Comparison of ENCODE assay signal across 8 cellular contexts in genomic region chr22:40156001-40156516, GRCh38. TPM values are rescaled to one million over a fixed set of nuclear protein-coding genes. Genes with fewer than 3 reads are reported as not detected.
A peak's percentile ranks its signal among the peaks of the same experiment; 100 is the strongest.
DNase-seq lines count a peak whose midpoint lies in the region; ATAC-seq, FAIRE-seq and TF ChIP-seq lines count a peak whose summit lies in the region.

No MANE protein-coding gene starts in this region.

- intact Hi-C loops in OCI-LY7 (cut with micrococcal nuclease; ENCODE audit: unreplicated experiment) = no loop called here
- intact Hi-C loops in endothelial cell of umbilical vein (cut with micrococcal nuclease) = no loop called here

- H3K9ac ChIP-seq in endothelial cell of umbilical vein (replicated peaks; ENCODE audit: extremely low read depth, insufficient read depth, low read length) = no peak overlapping the region

- H3K9me1 ChIP-seq in endothelial cell of umbilical vein (replicated peaks; ENCODE audit: control insufficient read depth, extremely low read depth, insufficient read depth, low read length) = no peaks in the 10 kb centered on the region

- BruUV-seq in OCI-LY7 (replicated peaks; lab: Mats Ljungman, UMichigan) (no TSS peak), endothelial cell of umbilical vein (replicated peaks; lab: Mats Ljungman, UMichigan) (no TSS peak)

- no peak overlapping the region for H3K27ac ChIP-seq in OCI-LY7 (ENCODE audit: low read depth, low read length, poor library complexity, severe bottlenecking)
- no peak overlapping the region for H3K27ac ChIP-seq in endothelial cell of umbilical vein (ENCODE audit: insufficient read depth, low read depth, low read length)

- DNase-seq in AG09309 (ENCODE audit: low read depth) (no peak), HK-2 (ENCODE audit: unreplicated experiment) (peak; percentile 5), OCI-LY7 (ENCODE audit: low spot score) (no peak), endothelial cell of umbilical vein (ENCODE audit: low read depth, low spot score) (peak; percentile 33), omental fat pad (ENCODE audit: low spot score) (no peak), cortex of kidney (lab: John Stamatoyannopoulos, UW) (no peak)

- TF ChIP-seq POLR2A in endothelial cell of umbilical vein (IDR thresholded peaks at IDR 0.05; ENCODE audit: low read depth, low read length) = no peak

- ATAC-seq in omental fat pad (ENCODE audit: low FRiP score) = peak; percentile 57
- ATAC-seq in GM19397 (IDR thresholded peaks at IDR 0.05; ENCODE audit: unreplicated experiment) = no peak
- ATAC-seq in GM21717 (IDR thresholded peaks at IDR 0.05; ENCODE audit: unreplicated experiment) = no peak

- no peaks in the 10 kb centered on the region for H3K27me3 ChIP-seq in endothelial cell of umbilical vein (ENCODE audit: control insufficient read depth in 2 of 2, insufficient read depth in 2 of 2, low read length in 2 of 2)

- no peak overlapping the region for H2AFZ ChIP-seq in OCI-LY7 (ENCODE audit: low read length)
- no peak overlapping the region for H2AFZ ChIP-seq in endothelial cell of umbilical vein (ENCODE audit: low read depth, low read length)

- dilution Hi-C loops in endothelial cell of umbilical vein (cut with MboI; ENCODE audit: extremely low pct_ligation_motif_present, low sequenced_read_pairs) = no loop called here

- H3K9me2 ChIP-seq in OCI-LY7 (ENCODE audit: insufficient read depth, low read length) = no peaks in the 10 kb centered on the region

- H3K4me2 ChIP-seq in OCI-LY7 (ENCODE audit: low read length) (no peak overlapping the region), endothelial cell of umbilical vein (ENCODE audit: insufficient read depth, low read length) (no peak overlapping the region)

- H4K20me1 ChIP-seq in OCI-LY7 (ENCODE audit: insufficient read depth, low read length) = no peaks in the 10 kb centered on the region
- no peaks in the 10 kb centered on the region for H4K20me1 ChIP-seq in endothelial cell of umbilical vein (replicated peaks; ENCODE audit: control insufficient read depth, extremely low read depth, insufficient read depth, low read length)

- TF ChIP-seq CTCF in AG09309 (IDR thresholded peaks at IDR 0.05; ENCODE audit: control insufficient read depth, insufficient read depth, low read depth, low read length, missing control alignments) (peak; percentile 28), OCI-LY7 (conservative IDR thresholded peaks at IDR 0.05; ENCODE audit: low read length) (0 out of 2 replicates have a peak, but pooled peaks have one; percentile 37), endothelial cell of umbilical vein (IDR thresholded peaks at IDR 0.05; ENCODE audit: extremely low read depth in 1 of 2, insufficient read depth in 1 of 2, low read depth in 1 of 2, low read length in 2 of 2) (no peak), omental fat pad (IDR thresholded peaks at IDR 0.05) (no peak)

- no peaks in the 10 kb centered on the region for H3K79me2 ChIP-seq in OCI-LY7 (ENCODE audit: insufficient read depth, low read depth, low read length)
- no peaks in the 10 kb centered on the region for H3K79me2 ChIP-seq in endothelial cell of umbilical vein (ENCODE audit: control insufficient read depth, insufficient read depth, low read length)

- FAIRE-seq in endothelial cell of umbilical vein (lab: Jason Lieb, UNC) = no peak

- H3K4me3 ChIP-seq in AG09309 (ENCODE audit: control insufficient read depth, low read depth, low read length) = no peak overlapping the region
- no peak overlapping the region for H3K4me3 ChIP-seq in OCI-LY7 (ENCODE audit: low read depth, low read length, poor library complexity, severe bottlenecking)
- no peak overlapping the region for H3K4me3 ChIP-seq in endothelial cell of umbilical vein (replicated peaks in 1 of 3; ENCODE audit: insufficient read depth in 1 of 3, low read depth in 1 of 3, low read length in 3 of 3)

- H3K36me3 ChIP-seq in OCI-LY7 (ENCODE audit: insufficient read depth, low read length) = no peaks in the 10 kb centered on the region
- no peaks in the 10 kb centered on the region for H3K36me3 ChIP-seq in endothelial cell of umbilical vein (ENCODE audit: control insufficient read depth in 2 of 2, extremely low read depth in 1 of 2, insufficient read depth in 2 of 2, low read length in 2 of 2)

- POLR2A ChIA-PET in OCI-LY7 (lab: Charles Lee) = no interaction called here
- POLR2A ChIA-PET in endothelial cell of umbilical vein (lab: Charles Lee) = no interaction called here

- H3K4me1 ChIP-seq in OCI-LY7 (ENCODE audit: insufficient read depth, low read length, poor library complexity, severe bottlenecking) (no peaks in the 10 kb centered on the region), endothelial cell of umbilical vein (ENCODE audit: control insufficient read depth, extremely low read depth, insufficient read depth, low read length) (peaks cover 6% of the 10 kb centered on the region)

- no peaks in the 10 kb centered on the region for H3K9me3 ChIP-seq in OCI-LY7 (ENCODE audit: low read length)
- no peaks in the 10 kb centered on the region for H3K9me3 ChIP-seq in endothelial cell of umbilical vein (replicated peaks; ENCODE audit: control insufficient read depth, insufficient read depth, low read length)

- CTCF ChIA-PET in OCI-LY7 (lab: Charles Lee; ENCODE audit: unreplicated experiment) (no interaction called here), endothelial cell of umbilical vein (lab: Charles Lee) (no interaction called here)

TF ChIP-seq in endothelial cell of umbilical vein, 7 proteins besides CTCF, POLR2A, EP300 and RAD21:
- TF ChIP-seq FOS (IDR thresholded peaks at IDR 0.05; ENCODE audit: borderline replicate concordance, insufficient read depth, low read length) (peak; percentile 39), POLR2AphosphoS5 (IDR thresholded peaks at IDR 0.05; ENCODE audit: insufficient read depth, low read depth, low read length) (no peak)

RNA-seq across cellular contexts. Expression of gene TNRC6B, which starts 21.7 kb away (rescaled TPM):
- 28.4 and 37.0 TPM in 2 replicates for total RNA-seq in OCI-LY7 (2014; rRNA removed; shearing (Covaris generic))
- total RNA-seq in OCI-LY7 (2022) = 55.5 and 63.7 TPM in 2 replicates
- 33.3 and 37.2 TPM in 2 replicates for total RNA-seq in endothelial cell of umbilical vein
- 8.5 and 10.6 TPM in 2 replicates for polyA plus RNA-seq in endothelial cell of umbilical vein
- 7.3 and 7.7 TPM in 2 replicates for polyA plus RNA-seq in endothelial cell of umbilical vein (2011; cell fraction: cytosol; rRNA removed)
- polyA plus RNA-seq in endothelial cell of umbilical vein (2011; cell fraction: nucleus; rRNA removed) = 16.9 and 21.7 TPM in 2 replicates
- 6.3 and 9.0 TPM in 2 replicates for polyA plus RNA-seq in endothelial cell of umbilical vein (2012)
- polyA minus RNA-seq in endothelial cell of umbilical vein = 40.4 and 50.1 TPM in 2 replicates
- 12.3 TPM for polyA minus RNA-seq in endothelial cell of umbilical vein (2011; cell fraction: cytosol; rRNA and poly(A)+ RNA removed)
- 49.4 and 51.6 TPM in 2 replicates for polyA minus RNA-seq in endothelial cell of umbilical vein (2011; cell fraction: nucleus; rRNA and poly(A)+ RNA removed)
- 10 to 100 TPM; 17.2 to 57.8 (median 31.9) TPM for total RNA-seq in omental fat pad

Comparison
In these comparisons a context has a peak if more than half of its experiments do, and no peak if none do; other contexts are left out.
1. DNase-seq: peak in HK-2 (single experiment) and endothelial cell of umbilical vein (single experiment); none in AG09309 (single experiment), OCI-LY7 (single experiment), omental fat pad (single experiment) and cortex of kidney (single experiment).
2. CTCF ChIP-seq: peak in AG09309 (single experiment) and OCI-LY7 (single experiment); none in endothelial cell of umbilical vein (0 of 2) and omental fat pad (0 of 3).